ENCODE assay signal across 9 cellular contexts in genomic region chr1:183689770-183690204, GRCh38.
DNase-seq lines count a peak whose midpoint lies in the region; ATAC-seq lines count a peak whose summit lies in the region.
"Had no signal": no experiment of that assay in that cellular context is flagged by ENCODE, and none has a peak within 500 bp of the region (broad histone marks: within the 10 kb centered on the region; RNA-seq: fewer than 3 reads in every experiment).

No MANE protein-coding gene starts in this region.

- ATAC-seq in GM18499 (IDR thresholded peaks at IDR 0.05; ENCODE audit: insufficient read depth, unreplicated experiment) (peak; percentile 58), GM19043 (IDR thresholded peaks at IDR 0.05; ENCODE audit: low read depth, unreplicated experiment) (peak; percentile 55), HG02884 (IDR thresholded peaks at IDR 0.05; ENCODE audit: unreplicated experiment) (peak; percentile 76)

- DNase-seq in RPMI8226: peak; percentile 13
- DNase-seq in NCI-H146 (lab: John Stamatoyannopoulos, UW): no peak
- DNase-seq in effector CD8-positive, alpha-beta T cell (lab: John Stamatoyannopoulos, UW): no peak
- no peak for DNase-seq in activated naive CD4-positive, alpha-beta T cell (lab: John Stamatoyannopoulos, UW)
- DNase-seq in NCI-H1092 treated with DMSO at 0.1 percent for 48 hours (lab: John Stamatoyannopoulos, UW): no peak
- DNase-seq: HCEC 1CT had no signal
